ENCODE assay signal across 1 cellular context in genomic region chr4:10589808-10590207, GRCh38.
TF ChIP-seq lines count a peak whose summit lies in the region.

No MANE protein-coding gene starts in this region.

TF ChIP-seq in H1, 55 proteins besides CTCF, POLR2A, EP300 and RAD21:
- TF ChIP-seq RFX5 (IDR thresholded peaks at IDR 0.05; ENCODE audit: borderline replicate concordance, low read depth, low read length) = no peak
- no peak for TF ChIP-seq CHD1 (IDR thresholded peaks at IDR 0.05; ENCODE audit: low read depth, low read length)
- no peak for TF ChIP-seq CBX8 (IDR thresholded peaks at IDR 0.05; ENCODE audit: borderline replicate concordance, low read depth, low read length)
- TF ChIP-seq USF2 (IDR thresholded peaks at IDR 0.05; ENCODE audit: low read length) = no peak
- no peak for TF ChIP-seq CTBP2 (IDR thresholded peaks at IDR 0.05; ENCODE audit: borderline replicate concordance, insufficient read depth, insufficient read length, low read length)
- no peak for TF ChIP-seq SRF (IDR thresholded peaks at IDR 0.05; ENCODE audit: low read depth, low read length)
- no peak for TF ChIP-seq JUND (IDR thresholded peaks at IDR 0.05; ENCODE audit: low read length)
- no peak for TF ChIP-seq ASH2L (IDR thresholded peaks at IDR 0.05; ENCODE audit: low read length)
- TF ChIP-seq PHF8 (conservative IDR thresholded peaks at IDR 0.05; ENCODE audit: low read depth, low read length) = no peak
- TF ChIP-seq RBBP5 (IDR thresholded peaks at IDR 0.05; ENCODE audit: borderline replicate concordance, low read depth, low read length) = no peak
- no peak for TF ChIP-seq BRCA1 (IDR thresholded peaks at IDR 0.05; ENCODE audit: low read depth, low read length)
- no peak for TF ChIP-seq SIN3A (conservative IDR thresholded peaks at IDR 0.05 in 1 of 2, IDR thresholded peaks at IDR 0.05 in 1 of 2; ENCODE audit: low read depth in 1 of 2, low read length in 2 of 2)
- no peak for TF ChIP-seq JUN (IDR thresholded peaks at IDR 0.05; ENCODE audit: low read depth, low read length)
